Comparison of ENCODE assay signal across 20 cellular contexts in the genomic region with DNA sequence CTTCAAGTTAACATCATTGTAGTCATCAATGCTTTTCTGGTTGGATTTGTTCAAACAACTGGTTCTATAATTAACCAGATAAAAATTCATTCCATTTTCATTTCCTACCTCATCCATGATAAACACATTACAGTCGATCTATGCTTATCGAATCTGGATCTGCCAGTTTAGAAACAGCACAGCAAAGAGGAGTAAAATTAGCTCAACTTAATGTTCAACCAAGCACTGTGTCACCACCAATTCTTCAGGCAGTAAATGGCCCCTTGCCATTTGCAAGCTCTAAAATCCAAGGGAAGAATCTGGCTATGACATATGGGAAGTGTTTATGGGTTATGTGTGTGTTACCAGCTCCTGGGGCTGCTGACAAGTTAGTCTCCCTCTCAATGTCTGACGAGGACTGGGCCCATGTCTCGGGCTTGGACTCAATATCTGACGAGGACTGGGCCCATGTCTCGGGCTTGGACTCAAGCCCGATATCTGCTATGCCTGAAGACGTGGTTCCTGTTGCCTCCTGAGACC. TPM values are rescaled to one million over a fixed set of nuclear protein-coding genes. Genes with fewer than 3 reads are reported as not detected.
DNase-seq lines count a peak whose midpoint lies in the region; ATAC-seq and TF ChIP-seq lines count a peak whose summit lies in the region.
"Had no signal": no experiment of that assay in that cellular context is flagged by ENCODE, and none has a peak within 500 bp of the region (broad histone marks: within the 10 kb centered on the region; RNA-seq: fewer than 3 reads in every experiment).

No MANE protein-coding gene starts in this region.

- no peak overlapping the region for H3K18ac ChIP-seq in IMR-90 (ENCODE audit: low read depth, low read length)

- H3K27me3 Mint-ChIP-seq in Caco-2 (ENCODE audit: insufficient read depth, unreplicated experiment), result no peaks in the 10 kb centered on the region

- H2AFZ ChIP-seq in IMR-90 (replicated peaks; ENCODE audit: low read length, poor library complexity), result peak overlapping the region; percentile 32

- no peak overlapping the region for H3K56ac ChIP-seq in IMR-90 (ENCODE audit: extremely low read depth, insufficient read depth, low read length)

- in situ Hi-C loops in IMR-90 (cut with MboI; ENCODE audit: low sequenced_read_pairs), result no loop called here

- H2AK5ac ChIP-seq in IMR-90 (ENCODE audit: low read depth, low read length), result no peak overlapping the region

- no peaks in the 10 kb centered on the region for H3K27me3 ChIP-seq in Caco-2 (replicated peaks; ENCODE audit: control insufficient read depth, insufficient read depth, low read length)
- no peaks in the 10 kb centered on the region for H3K27me3 ChIP-seq in IMR-90 (ENCODE audit: control insufficient read depth, insufficient read depth, low read length)

- no peak overlapping the region for H3K27ac ChIP-seq in IMR-90 (ENCODE audit: insufficient read depth, low read length)

- H3K4me2 ChIP-seq in IMR-90 (ENCODE audit: low read depth, low read length), result no peak overlapping the region
- H3K4me2 ChIP-seq: SK-N-SH had no signal

- no peaks in the 10 kb centered on the region for H4K20me1 ChIP-seq in IMR-90 (ENCODE audit: insufficient read depth, low read length)

- TF ChIP-seq CTCF in Caco-2 (IDR thresholded peaks at IDR 0.05; ENCODE audit: insufficient read depth in 1 of 2, low read depth in 1 of 2, low read length in 1 of 2, severe bottlenecking in 1 of 2, unreplicated experiment in 1 of 2) (no peak), IMR-90 (conservative IDR thresholded peaks at IDR 0.05; ENCODE audit: low read depth, low read length) (no peak), fibroblast of pulmonary artery (IDR thresholded peaks at IDR 0.05; ENCODE audit: low read length, missing control alignments) (no peak)

- POLR2A ChIA-PET in Caco-2 (lab: Charles Lee), result no interaction called here
- POLR2A ChIA-PET in IMR-90 (lab: Charles Lee; ENCODE audit: unreplicated experiment), result no interaction called here

- dilution Hi-C loops in IMR-90 (cut with HindIII; ENCODE audit: low sequenced_read_pairs, unreplicated experiment), result no loop called here

- H4K91ac ChIP-seq in IMR-90 (ENCODE audit: insufficient read depth, low read depth, low read length), result no peak overlapping the region

- H3K4me3 ChIP-seq in Caco-2 (ENCODE audit: low read depth, low read length), result no peak overlapping the region
- H3K4me3 ChIP-seq in IMR-90 (ENCODE audit: insufficient read depth, low read depth, low read length), result no peak overlapping the region
- no peak overlapping the region for H3K4me3 ChIP-seq in fibroblast of pulmonary artery (replicated peaks; ENCODE audit: low read depth, low read length)
- H3K4me3 ChIP-seq: GM12878 had no signal

- peaks cover 22% of the 10 kb centered on the region for H3K9me3 Mint-ChIP-seq in Caco-2 (ENCODE audit: unreplicated experiment)

- CTCF ChIA-PET in Caco-2 (lab: Charles Lee), result interaction anchor here (2.1 kb wide), 1 partner anchor 10 kb away, joined by 6 read pairs; no protein-coding TSS in a partner anchor
- CTCF ChIA-PET in IMR-90 (lab: Yijun Ruan, JAX), result interaction anchor here (1.0 kb wide), 1 partner anchor 10 kb away, joined by 3 read pairs; no protein-coding TSS in a partner anchor

- no peaks in the 10 kb centered on the region for H3K4me1 Mint-ChIP-seq in Caco-2 (ENCODE audit: low read depth, unreplicated experiment)
- H3K4me1 Mint-ChIP-seq: CD4-positive, CD25-positive, alpha-beta regulatory T cell had no signal

- WGBS in IMR-90 (ENCODE audit: extremely low coverage in 2 of 2, insufficient read length in 1 of 2), 2 experiments, result 38% methylated on average over 4 of the region's 8 CpGs; no CpG with 5 or more reads in 1 of the 2 experiments

- no peak overlapping the region for H3K23ac ChIP-seq in IMR-90 (ENCODE audit: low read depth, low read length)

- H2AK9ac ChIP-seq in IMR-90 (replicated peaks; ENCODE audit: low read depth, low read length, poor library complexity), result no peak overlapping the region

- no peak overlapping the region for H3K9ac ChIP-seq in IMR-90 (ENCODE audit: low read depth, low read length)
- H3K9ac ChIP-seq: SK-N-SH had no signal

- no peak for TF ChIP-seq POLR2A in IMR-90 (IDR thresholded peaks at IDR 0.05; ENCODE audit: low read depth, low read length)

- no peak overlapping the region for H3K4me3 Mint-ChIP-seq in Caco-2 (ENCODE audit: unreplicated experiment)
- H3K4me3 Mint-ChIP-seq: CD4-positive, CD25-positive, alpha-beta regulatory T cell had no signal

- H3K14ac ChIP-seq in IMR-90 (replicated peaks; ENCODE audit: low read depth, low read length), result no peak overlapping the region

- no peak overlapping the region for H2BK15ac ChIP-seq in IMR-90 (ENCODE audit: low read depth, low read length)

- ATAC-seq in IMR-90 (ENCODE audit: low read depth), result no peak
- ATAC-seq: GM12878, Panc1 had no signal

- H4K8ac ChIP-seq in IMR-90 (ENCODE audit: low read depth in 2 of 2, low read length in 2 of 2), result no peak overlapping the region

- no peaks in the 10 kb centered on the region for H3K9me1 ChIP-seq in IMR-90 (ENCODE audit: insufficient read depth, low read length)

- DNase-seq in Caco-2 (no peak), IMR-90 (no peak), fibroblast of pulmonary artery (ENCODE audit: low read depth) (peak; percentile 22), renal cortical epithelial cell (ENCODE audit: low read depth) (peak; percentile 20), CD1c-positive myeloid dendritic cell (ENCODE audit: extremely low spot score) (no peak), HK-2 (ENCODE audit: unreplicated experiment) (no peak), NCI-H446 treated with DMSO at 0.1 percent for 48 hours (lab: John Stamatoyannopoulos, UW) (no peak)
- DNase-seq: CD4-positive, CD25-positive, alpha-beta regulatory T cell; DMS79 treated with DMSO at 0.1 percent for 48 hours; GDM1; HCEC 1CT; KG1; NCI-H1048; NCI-H1436 treated with DMSO at 0.1 percent for 48 hours; NCI-H524; SHP77; SK-N-SH had no signal

- no peak overlapping the region for H2BK5ac ChIP-seq in IMR-90 (ENCODE audit: low read depth, low read length, poor library complexity, severe bottlenecking)

- H3K27ac Mint-ChIP-seq in Caco-2 (ENCODE audit: unreplicated experiment), result peak overlapping the region; percentile 2
- H3K27ac Mint-ChIP-seq: CD4-positive, CD25-positive, alpha-beta regulatory T cell had no signal

- no peak overlapping the region for H2BK120ac ChIP-seq in IMR-90 (ENCODE audit: low read depth, low read length)

- intact Hi-C loops in Caco-2 (cut with micrococcal nuclease; ENCODE audit: unreplicated experiment), result no loop called here
- intact Hi-C loops in IMR-90 (cut with micrococcal nuclease), result no loop called here

- no peak for TF ChIP-seq RAD21 in IMR-90 (IDR thresholded peaks at IDR 0.05; ENCODE audit: low read length)

- no peak overlapping the region for H4K5ac ChIP-seq in IMR-90 (ENCODE audit: low read depth, low read length)

- H2BK20ac ChIP-seq in IMR-90 (ENCODE audit: low read depth, low read length), result no peak overlapping the region

- H3K36me3 ChIP-seq in Caco-2 (ENCODE audit: control insufficient read depth, insufficient read depth, low read length) (no peaks in the 10 kb centered on the region), IMR-90 (ENCODE audit: control insufficient read depth, insufficient read depth, low read length) (no peaks in the 10 kb centered on the region)

- H3K4ac ChIP-seq in IMR-90 (ENCODE audit: low read depth, low read length), result no peak overlapping the region

- H3K79me1 ChIP-seq in IMR-90 (ENCODE audit: low read depth in 1 of 2, low read length in 2 of 2), result no peaks in the 10 kb centered on the region

- no TSS peak for BruUV-seq in Caco-2 (replicated peaks; lab: Mats Ljungman, UMichigan)
- no TSS peak for BruUV-seq in IMR-90 (replicated peaks; lab: Mats Ljungman, UMichigan)

- H3K9me3 ChIP-seq in Caco-2 (peaks cover 9% of the 10 kb centered on the region), IMR-90 (ENCODE audit: control insufficient read depth, insufficient read depth, low read length) (no peaks in the 10 kb centered on the region)
- H3K9me3 ChIP-seq: SK-N-SH had no signal

- peaks cover 8% of the 10 kb centered on the region for H3K4me1 ChIP-seq in Caco-2
- no peaks in the 10 kb centered on the region for H3K4me1 ChIP-seq in IMR-90 (ENCODE audit: control insufficient read depth, insufficient read depth, low read length)

- no peaks in the 10 kb centered on the region for H3K36me3 Mint-ChIP-seq in Caco-2 (ENCODE audit: insufficient read depth, unreplicated experiment)

TF ChIP-seq in IMR-90, 13 proteins besides CTCF, POLR2A, EP300 and RAD21:
- TF ChIP-seq SMC3 (IDR thresholded peaks at IDR 0.05; ENCODE audit: low read depth, low read length), result no peak
- TF ChIP-seq BHLHE40 (IDR thresholded peaks at IDR 0.05; ENCODE audit: low read depth, low read length), result no peak
- TF ChIP-seq, protein P1, sequence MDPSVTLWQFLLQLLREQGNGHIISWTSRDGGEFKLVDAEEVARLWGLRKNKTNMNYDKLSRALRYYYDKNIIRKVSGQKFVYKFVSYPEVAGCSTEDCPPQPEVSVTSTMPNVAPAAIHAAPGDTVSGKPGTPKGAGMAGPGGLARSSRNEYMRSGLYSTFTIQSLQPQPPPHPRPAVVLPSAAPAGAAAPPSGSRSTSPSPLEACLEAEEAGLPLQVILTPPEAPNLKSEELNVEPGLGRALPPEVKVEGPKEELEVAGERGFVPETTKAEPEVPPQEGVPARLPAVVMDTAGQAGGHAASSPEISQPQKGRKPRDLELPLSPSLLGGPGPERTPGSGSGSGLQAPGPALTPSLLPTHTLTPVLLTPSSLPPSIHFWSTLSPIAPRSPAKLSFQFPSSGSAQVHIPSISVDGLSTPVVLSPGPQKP (IDR thresholded peaks at IDR 0.05; ENCODE audit: borderline replicate concordance, low read depth, low read length), result no peak

RNA-seq across cellular contexts. Expression of a gene that starts 5.8 kb away (rescaled TPM):
- total RNA-seq in Caco-2 (2022) (13.3 and 20.3 TPM in 2 replicates), IMR-90 (2012; rRNA removed) (not detected in 2 replicates), renal cortical epithelial cell (0.10 and 1.2 TPM in 2 replicates)
- not detected in 2 replicates for polyA plus RNA-seq in IMR-90 (2012; rRNA removed)
- not detected in 2 replicates for polyA plus RNA-seq in IMR-90 (2012; cell fraction: cytosol; rRNA removed)
- polyA plus RNA-seq in IMR-90 (2012; cell fraction: nucleus; rRNA removed; ENCODE audit: low replicate concordance), result not detected in 2 replicates
- total RNA-seq: CD4-positive, CD25-positive, alpha-beta regulatory T cell; M059J had no signal
- polyA plus RNA-seq: CD4-positive, CD25-positive, alpha-beta regulatory T cell; SK-N-SH had no signal

RNA-seq across cellular contexts. Expression of a gene that starts 30.6 kb away (rescaled TPM):
- total RNA-seq in Caco-2 (2022) (0.18 and 0.51 TPM in 2 replicates), IMR-90 (2012; rRNA removed) (under 0.01 TPM in 2 replicates), renal cortical epithelial cell (0.52 and 11.1 TPM in 2 replicates)
- 0.07 TPM in 2 replicates for polyA plus RNA-seq in IMR-90 (2012; rRNA removed)
- polyA plus RNA-seq in IMR-90 (2012; cell fraction: cytosol; rRNA removed), result 0.02 TPM in 1 of 2 replicates, not detected in the other
- polyA plus RNA-seq in IMR-90 (2012; cell fraction: nucleus; rRNA removed; ENCODE audit: low replicate concordance), result 0.04 and 0.08 TPM in 2 replicates
- total RNA-seq: CD4-positive, CD25-positive, alpha-beta regulatory T cell had no signal
- polyA plus RNA-seq: CD4-positive, CD25-positive, alpha-beta regulatory T cell had no signal

Comparison
In these comparisons a context has a peak if more than half of its experiments do, and no peak if none do; other contexts are left out.
1. DNase-seq: peak in fibroblast of pulmonary artery (single experiment) and renal cortical epithelial cell (single experiment); none in Caco-2 (0 of 2), IMR-90 (single experiment), CD1c-positive myeloid dendritic cell (single experiment), HK-2 (single experiment) and NCI-H446 treated with DMSO at 0.1 percent for 48 hours (single experiment).